Comparison of ENCODE assay signal across 9 cellular contexts in the genomic region with DNA sequence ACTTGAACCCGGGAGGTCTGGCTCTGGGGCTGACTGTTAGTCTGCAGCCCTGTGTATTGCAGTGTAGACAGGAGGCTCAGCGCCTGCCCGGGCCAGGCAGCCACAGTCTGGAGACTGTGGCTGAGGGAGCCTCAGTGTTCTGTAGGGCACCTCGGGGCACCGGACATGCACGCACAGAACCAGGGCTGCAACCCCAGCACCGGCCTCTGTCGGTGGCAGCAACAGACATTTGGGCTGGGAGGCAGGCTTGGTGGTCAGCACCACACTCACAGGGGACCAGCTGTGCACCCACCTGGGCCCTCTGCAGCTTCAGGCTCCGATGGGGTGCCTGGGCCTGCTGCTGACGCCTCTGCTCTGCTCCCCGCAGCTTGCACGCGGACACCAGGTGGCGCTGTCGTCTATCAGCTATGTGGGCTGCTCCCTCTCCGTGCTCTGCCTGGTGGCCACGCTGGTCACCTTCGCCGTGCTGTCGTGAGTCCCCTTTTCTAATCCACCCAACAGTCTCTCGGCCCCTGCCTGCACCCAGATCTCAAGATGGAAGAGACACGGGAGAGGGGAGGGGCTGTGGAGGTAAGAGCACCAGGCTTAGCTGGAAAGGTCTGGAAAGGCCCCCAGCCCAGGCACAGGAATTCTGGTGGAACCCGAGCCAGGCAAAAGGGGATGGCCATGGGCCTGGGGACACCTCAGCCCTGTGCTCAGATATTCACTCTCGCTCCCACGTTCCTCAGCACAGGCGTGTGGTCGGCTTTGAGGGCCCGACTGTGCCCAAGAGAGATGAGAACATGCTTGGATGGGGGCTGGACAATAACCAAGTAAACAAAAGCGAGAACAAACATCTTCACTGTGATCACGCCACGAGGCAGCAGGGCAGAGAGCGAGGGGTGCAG.
DNase-seq lines count a peak whose midpoint lies in the region; ATAC-seq lines count a peak whose summit lies in the region.
"Had no signal": no experiment of that assay in that cellular context is flagged by ENCODE, and none has a peak within 500 bp of the region (broad histone marks: within the 10 kb centered on the region; RNA-seq: fewer than 3 reads in every experiment).

No MANE protein-coding gene starts in this region.

- peak; percentile 56 for DNase-seq in DMS153 treated with DMSO at 0.1 percent for 48 hours (lab: John Stamatoyannopoulos, UW; ENCODE audit: unreplicated experiment)
- DNase-seq in Karpas-422: peak; percentile 91
- peak; percentile 90 for DNase-seq in SK-N-DZ (ENCODE audit: low spot score)
- DNase-seq in activated naive CD4-positive, alpha-beta T cell treated with anti-CD3 and anti-CD28 coated beads for 36 hours: peak; percentile 88
- peak; percentile 80 to 97 (median 92) for DNase-seq in head of caudate nucleus
- DNase-seq in posterior vena cava (ENCODE audit: low spot score): peak; percentile 96
- peak; percentile 88 for DNase-seq in ureter (ENCODE audit: low spot score)

- intact Hi-C loops in activated naive CD4-positive, alpha-beta T cell treated with anti-CD3 and anti-CD28 coated beads for 36 hours (cut with micrococcal nuclease): loop anchor here (1.0 to 5.0 kb wide), 5 partner anchors 28 to 726 kb away; no protein-coding TSS in a partner anchor
- intact Hi-C loops in head of caudate nucleus (cut with DNase I): loop anchor here (5.0 kb wide), 1 partner anchor 723 kb away; the partner anchor contains the start of gene MMP17
- intact Hi-C loops in posterior vena cava (cut with DNase I): loop anchor here in 1 of 2 donors (10.0 kb wide), 1 partner anchor 350 kb away; no protein-coding TSS in a partner anchor

- no peaks in the 10 kb centered on the region for H3K27me3 Mint-ChIP-seq in activated naive CD4-positive, alpha-beta T cell treated with anti-CD3 and anti-CD28 coated beads for 36 hours (ENCODE audit: low read depth)

- no peaks in the 10 kb centered on the region for H3K9me3 ChIP-seq in Karpas-422 (ENCODE audit: low read length)

- no peak overlapping the region for H3K4me3 ChIP-seq in Karpas-422 (ENCODE audit: low read length)

- H2AFZ ChIP-seq in Karpas-422 (ENCODE audit: low read length): no peak overlapping the region

- H4K20me1 ChIP-seq in Karpas-422 (ENCODE audit: insufficient read depth, low read depth, low read length): no peaks in the 10 kb centered on the region

- no peaks in the 10 kb centered on the region for H3K27me3 ChIP-seq in Karpas-422 (ENCODE audit: low read length)

- no peak overlapping the region for H3K9ac ChIP-seq in Karpas-422 (ENCODE audit: low read length)

- no peaks in the 10 kb centered on the region for H3K4me1 ChIP-seq in Karpas-422 (ENCODE audit: low read length)

- CTCF ChIA-PET in activated naive CD4-positive, alpha-beta T cell treated with anti-CD3 and anti-CD28 coated beads for 36 hours (lab: Charles Lee): interaction anchor here (0.6 to 4.5 kb wide), 21 partner anchors 9 to 726 kb away, joined by 3 to 95 read pairs (median 3); no protein-coding TSS in a partner anchor

- no peaks in the 10 kb centered on the region for H3K79me2 ChIP-seq in Karpas-422 (ENCODE audit: low read length)

- H3K4me2 ChIP-seq in Karpas-422 (ENCODE audit: low read depth, low read length, poor library complexity, severe bottlenecking): no peak overlapping the region

- H3K9me3 Mint-ChIP-seq in activated naive CD4-positive, alpha-beta T cell treated with anti-CD3 and anti-CD28 coated beads for 36 hours: peaks cover 5% of the 10 kb centered on the region

- no peak overlapping the region for H3K27ac ChIP-seq in Karpas-422 (ENCODE audit: low read length)
- H3K27ac ChIP-seq: epithelial cell of prostate had no signal

- peak; percentile 76 for ATAC-seq in GM21529 (IDR thresholded peaks at IDR 0.05; ENCODE audit: unreplicated experiment)

- H3K4me1 Mint-ChIP-seq in activated naive CD4-positive, alpha-beta T cell treated with anti-CD3 and anti-CD28 coated beads for 36 hours (ENCODE audit: low read depth): peaks cover 14% of the 10 kb centered on the region

- no peak overlapping the region for H3K4me3 Mint-ChIP-seq in activated naive CD4-positive, alpha-beta T cell treated with anti-CD3 and anti-CD28 coated beads for 36 hours

- H3K9me2 ChIP-seq in Karpas-422 (replicated peaks; ENCODE audit: insufficient read depth, low read length): no peaks in the 10 kb centered on the region

- no peak overlapping the region for H3K27ac Mint-ChIP-seq in activated naive CD4-positive, alpha-beta T cell treated with anti-CD3 and anti-CD28 coated beads for 36 hours

- no peaks in the 10 kb centered on the region for H3K36me3 Mint-ChIP-seq in activated naive CD4-positive, alpha-beta T cell treated with anti-CD3 and anti-CD28 coated beads for 36 hours (ENCODE audit: low read depth)

- H3K36me3 ChIP-seq in Karpas-422 (ENCODE audit: insufficient read depth, low read length): no peaks in the 10 kb centered on the region
